10 cellular contexts compared by ENCODE assay signal in the genomic region with DNA sequence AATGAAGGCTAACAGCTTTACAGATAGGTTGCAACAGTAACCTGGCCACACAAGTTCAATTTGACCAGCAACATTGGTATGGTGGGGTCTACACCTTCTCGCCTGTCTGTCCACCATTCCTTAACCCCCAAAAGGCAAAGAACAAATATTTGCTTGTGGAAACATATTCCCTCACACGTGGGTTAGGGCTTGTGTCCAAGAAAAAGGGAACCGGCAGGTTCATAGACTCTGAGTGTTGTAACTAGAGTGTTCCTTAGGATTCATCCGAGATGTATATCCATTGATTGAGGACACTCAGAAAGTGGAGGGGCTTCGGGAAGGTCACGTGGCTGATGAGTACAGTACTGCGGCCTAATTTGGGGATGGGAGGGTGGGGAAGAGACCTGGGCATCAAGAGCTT. TPM values are rescaled to one million over a fixed set of nuclear protein-coding genes. Genes with fewer than 3 reads are reported as not detected.
A peak's percentile ranks its signal among the peaks of the same experiment; 100 is the strongest.
DNase-seq lines count a peak whose midpoint lies in the region; TF ChIP-seq lines count a peak whose summit lies in the region.
"Had no signal": no experiment of that assay in that cellular context is flagged by ENCODE, and none has a peak within 500 bp of the region (broad histone marks: within the 10 kb centered on the region; RNA-seq: fewer than 3 reads in every experiment).

No MANE protein-coding gene starts in this region.

- no peak for TF ChIP-seq POLR2A in vagina (IDR thresholded peaks at IDR 0.05)

- H3K4me2 ChIP-seq in mammary epithelial cell (ENCODE audit: insufficient read depth, low read depth, low read length) = peak overlapping the region; percentile 84

- H3K9me3 ChIP-seq in left ventricle myocardium inferior (replicated peaks) (no peaks in the 10 kb centered on the region), mammary epithelial cell (replicated peaks; ENCODE audit: insufficient read depth, low read length) (no peaks in the 10 kb centered on the region), muscle layer of colon (ENCODE audit: low read length) (no peaks in the 10 kb centered on the region), vagina (no peaks in the 10 kb centered on the region)

- CTCF ChIA-PET in mammary epithelial cell (lab: Charles Lee; ENCODE audit: low non-redundant PET) = interaction anchor here (0.6 kb wide), 1 partner anchor 106 kb away, joined by 3 read pairs; no protein-coding TSS in a partner anchor

- no peaks in the 10 kb centered on the region for H3K36me3 ChIP-seq in left ventricle myocardium inferior
- no peaks in the 10 kb centered on the region for H3K36me3 ChIP-seq in mammary epithelial cell (ENCODE audit: insufficient read depth, low read length)
- no peaks in the 10 kb centered on the region for H3K36me3 ChIP-seq in muscle layer of colon (ENCODE audit: insufficient read depth, low read length)
- H3K36me3 ChIP-seq in vagina = no peaks in the 10 kb centered on the region

- 0% methylated on average over 5 of the region's 7 CpGs for WGBS in mammary epithelial cell (ENCODE audit: low coverage, missing lambda C conversion rate)

- intact Hi-C loops in left ventricle myocardium inferior (cut with micrococcal nuclease) = no loop called here
- intact Hi-C loops in cardiac septum (cut with DNase I) = loop anchor here (2.0 to 5.0 kb wide), 2 partner anchors 75 to 153 kb away; no protein-coding TSS in a partner anchor
- intact Hi-C loops in mammary epithelial cell (cut with micrococcal nuclease) = loop anchor here (1.0 to 5.0 kb wide), 2 partner anchors 148 to 221 kb away; no protein-coding TSS in a partner anchor
- intact Hi-C loops in vagina (cut with DNase I) = loop anchor here (5.0 to 10.0 kb wide), 2 partner anchors 109 to 203 kb away; a partner anchor contains a TSS

- no peak for DNase-seq in left ventricle myocardium inferior
- no peak for DNase-seq in cardiac septum (ENCODE audit: low spot score)
- no peak for DNase-seq in mammary epithelial cell
- no peak for DNase-seq in vagina (ENCODE audit: extremely low spot score in 2 of 2)
- DNase-seq in NCI-H1048 (lab: John Stamatoyannopoulos, UW) = no peak
- no peak for DNase-seq in ureter (ENCODE audit: low spot score)
- DNase-seq in mesenteric fat pad (ENCODE audit: low spot score) = no peak
- DNase-seq: activated naive CD4-positive, alpha-beta T cell treated with Interleukin-2 at 50 U/mL for 16 hours; DMS79 had no signal

- no peaks in the 10 kb centered on the region for H3K27me3 ChIP-seq in left ventricle myocardium inferior (ENCODE audit: low read depth)
- no peaks in the 10 kb centered on the region for H3K27me3 ChIP-seq in mammary epithelial cell (ENCODE audit: insufficient read depth, low read length)
- no peaks in the 10 kb centered on the region for H3K27me3 ChIP-seq in muscle layer of colon (ENCODE audit: control insufficient read depth in 1 of 2, insufficient read depth in 2 of 2, low read length in 2 of 2)
- H3K27me3 ChIP-seq in vagina = no peaks in the 10 kb centered on the region

- H2AFZ ChIP-seq in mammary epithelial cell (ENCODE audit: low read depth, low read length) = peak overlapping the region; percentile 14

- in situ Hi-C loops in mammary epithelial cell (cut with MboI; ENCODE audit: low sequenced_read_pairs in 2 of 2) = no loop called here

- TF ChIP-seq CTCF in left ventricle myocardium inferior (IDR thresholded peaks at IDR 0.05; ENCODE audit: borderline replicate concordance) (no peak), mammary epithelial cell (conservative IDR thresholded peaks at IDR 0.05 in 1 of 2, IDR thresholded peaks at IDR 0.05 in 1 of 2; ENCODE audit: extremely low read depth in 1 of 2, insufficient read depth in 1 of 2, low read depth in 1 of 2, low read length in 2 of 2) (no peak), vagina (IDR thresholded peaks at IDR 0.05) (no peak)

- H3K9ac ChIP-seq in mammary epithelial cell (ENCODE audit: insufficient read depth, low read length) (peak overlapping the region; percentile 81), muscle layer of colon (ENCODE audit: low read length) (peak overlapping the region; percentile 5)

- dilution Hi-C loops in mammary epithelial cell (cut with HindIII; ENCODE audit: low sequenced_read_pairs) = no loop called here

- H4K20me1 ChIP-seq in mammary epithelial cell (ENCODE audit: insufficient read depth, low read length) = no peaks in the 10 kb centered on the region

- H3K79me2 ChIP-seq in mammary epithelial cell (ENCODE audit: insufficient read depth, low read length) = no peaks in the 10 kb centered on the region

- H3K27ac ChIP-seq in left ventricle myocardium inferior (replicated peaks) (peak overlapping the region; percentile 98), mammary epithelial cell (ENCODE audit: insufficient read depth, low read depth, low read length) (peak overlapping the region; percentile 99), muscle layer of colon (ENCODE audit: low read depth, low read length) (peak overlapping the region; percentile 91), vagina (peak overlapping the region; percentile 92)

- TSS peak; percentile 83 for BruUV-seq in mammary epithelial cell (replicated peaks; lab: Mats Ljungman, UMichigan)

- H3K4me3 ChIP-seq in left ventricle myocardium inferior = peak overlapping the region; percentile 77
- H3K4me3 ChIP-seq in mammary epithelial cell (replicated peaks in 1 of 3; ENCODE audit: insufficient read depth in 1 of 3, low read depth in 2 of 3, low read length in 3 of 3) = peak overlapping the region in 2 of 3 experiments; percentile 6 to 30
- peak overlapping the region in 1 of 2 donors; percentile 58 for H3K4me3 ChIP-seq in muscle layer of colon (ENCODE audit: low read depth in 1 of 2, low read length in 2 of 2)
- H3K4me3 ChIP-seq in vagina = peak overlapping the region; percentile 11 to 75

- H3K4me1 ChIP-seq in left ventricle myocardium inferior (peaks cover 60% of the 10 kb centered on the region), mammary epithelial cell (ENCODE audit: insufficient read depth, low read length) (peaks cover 35% of the 10 kb centered on the region), muscle layer of colon (ENCODE audit: insufficient read depth, low read length) (peaks cover 47% of the 10 kb centered on the region), vagina (peaks cover 38% of the 10 kb centered on the region)

RNA-seq across cellular contexts. Expression of a gene that starts 54.1 kb away (rescaled TPM):
- total RNA-seq in left ventricle myocardium inferior (not detected), cardiac septum (not detected), mammary epithelial cell (not detected), vagina (not detected), ureter (not detected), mesenteric fat pad (not detected)
- polyA plus RNA-seq in mammary epithelial cell = not detected
- polyA minus RNA-seq in mammary epithelial cell = not detected
